In genomic region chr20:37328149-37328945, GRCh38 we compare ENCODE assay signal across 1 cellular context.
TF ChIP-seq lines count a peak whose summit lies in the region.

No MANE protein-coding gene starts in this region.

TF ChIP-seq in WTC11, 78 proteins besides CTCF, POLR2A, EP300 and RAD21:
- TF ChIP-seq USF2 (CRISPR knock-in tag; IDR thresholded peaks at IDR 0.05) (no peak), NFE2L1 (CRISPR knock-in tag; IDR thresholded peaks at IDR 0.05) (no peak), CDX4 (CRISPR knock-in tag; IDR thresholded peaks at IDR 0.05; ENCODE audit: borderline replicate concordance) (no peak), FOXP4 (CRISPR knock-in tag; IDR thresholded peaks at IDR 0.05) (no peak), NFATC4 (CRISPR knock-in tag; IDR thresholded peaks at IDR 0.05) (no peak), ZNF416 (CRISPR knock-in tag; IDR thresholded peaks at IDR 0.05) (no peak), SP1 (CRISPR knock-in tag; conservative IDR thresholded peaks at IDR 0.05) (no peak), AR (CRISPR knock-in tag; IDR thresholded peaks at IDR 0.05) (no peak), FOXP1 (CRISPR knock-in tag; IDR thresholded peaks at IDR 0.05; ENCODE audit: borderline replicate concordance) (no peak), CBFB (CRISPR knock-in tag; IDR thresholded peaks at IDR 0.05; ENCODE audit: low read depth) (no peak), RELA (CRISPR knock-in tag; IDR thresholded peaks at IDR 0.05; ENCODE audit: borderline replicate concordance) (no peak), ATF2 (CRISPR knock-in tag; IDR thresholded peaks at IDR 0.05; ENCODE audit: borderline replicate concordance, low read depth) (no peak)
TF ChIP-seq in WTC11: peak in this region for 0.
